15 cellular contexts compared by ENCODE assay signal in the genomic region with DNA sequence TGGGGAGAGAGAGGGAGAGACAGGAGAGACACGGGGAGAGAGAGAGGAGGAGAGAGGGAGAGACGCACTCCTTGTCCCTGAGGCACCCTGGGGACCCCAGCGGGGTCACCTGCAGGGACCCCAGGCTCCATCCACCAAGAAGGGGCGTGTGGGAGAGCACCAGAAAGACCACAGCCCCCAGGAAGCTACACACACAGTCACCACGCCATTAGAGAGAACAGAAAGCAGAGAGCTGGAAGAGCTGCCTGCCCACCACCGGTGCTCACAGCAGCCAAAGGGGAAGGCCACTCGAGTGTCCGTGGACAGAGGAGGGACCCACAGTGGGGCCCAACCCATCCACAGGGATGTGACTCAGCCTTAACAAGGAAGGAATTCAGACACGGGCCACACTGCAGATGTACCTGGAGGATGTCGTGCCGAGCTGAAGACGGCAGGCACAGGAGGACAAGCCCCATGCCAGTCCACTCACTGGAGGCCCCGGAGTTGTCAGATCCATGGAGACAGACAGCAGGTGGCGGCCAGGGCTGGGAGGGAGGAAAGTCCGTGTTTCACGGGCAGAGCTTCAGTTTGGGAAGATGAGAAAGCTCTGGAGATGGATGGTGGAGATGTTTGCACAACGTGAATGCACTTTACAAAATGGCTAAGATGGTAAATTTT. TPM values are rescaled to one million over a fixed set of nuclear protein-coding genes. Genes with fewer than 3 reads are reported as not detected.
DNase-seq lines count a peak whose midpoint lies in the region; ATAC-seq, FAIRE-seq and TF ChIP-seq lines count a peak whose summit lies in the region.
"Had no signal": no experiment of that assay in that cellular context is flagged by ENCODE, and none has a peak within 500 bp of the region (broad histone marks: within the 10 kb centered on the region; RNA-seq: fewer than 3 reads in every experiment).

No MANE protein-coding gene starts in this region.

- POLR2A ChIA-PET in K562 (lab: Yijun Ruan, JAX): no interaction called here

- H3K9me3 ChIP-seq in K562 (replicated peaks; ENCODE audit: control insufficient read depth, insufficient read depth, low read depth, low read length): no peaks in the 10 kb centered on the region

- H3K4me1 Mint-ChIP-seq in naive B cell: peaks cover 4 to 18% (median 12%) of the 10 kb centered on the region in 3 donors

- H3K9me1 ChIP-seq in K562 (ENCODE audit: control insufficient read depth, insufficient read depth, low read length): no peaks in the 10 kb centered on the region

- no peaks in the 10 kb centered on the region; a peak in 1 of 5 replicates for H3K27me3 ChIP-seq in K562 (ENCODE audit: control insufficient read depth in 2 of 2, insufficient read depth in 2 of 2, low read length in 2 of 2)

- intact Hi-C loops in K562 (cut with micrococcal nuclease): no loop called here

- ATAC-seq in K562 (peak; percentile 33; the same call in 1 of the 3 replicates), naive B cell (ENCODE audit: low read depth in 2 of 2) (no peak), HG02981 (IDR thresholded peaks at IDR 0.05; ENCODE audit: unreplicated experiment) (no peak)

- no TSS peak for BruUV-seq in K562 (replicated peaks; lab: Mats Ljungman, UMichigan)

- CTCF ChIA-PET in K562 (lab: Yijun Ruan, JAX; ENCODE audit: low intra/inter-chr PET ratio): interaction anchor here (1.4 kb wide), 1 partner anchor 260 kb away, joined by 4 read pairs; no protein-coding TSS in a partner anchor

- no peaks in the 10 kb centered on the region for H3K79me2 ChIP-seq in K562 (ENCODE audit: control insufficient read depth, insufficient read depth, low read length)

- H3K9ac ChIP-seq in K562 (ENCODE audit: insufficient read depth in 1 of 2, low read depth in 2 of 2, low read length in 2 of 2): no peak overlapping the region

- H3K27ac ChIP-seq in K562 (ENCODE audit: extremely low read depth, low read depth, low read length): no peak overlapping the region

- H3K36me3 ChIP-seq in K562 (ENCODE audit: control insufficient read depth, insufficient read depth, low read length): no peaks in the 10 kb centered on the region

- no peak for FAIRE-seq in K562 (lab: Jason Lieb, UNC)
- FAIRE-seq: A204.1, small intestine had no signal

- TF ChIP-seq RAD21 in K562 (CRISPR knock-in tag; conservative IDR thresholded peaks at IDR 0.05 in 1 of 2, IDR thresholded peaks at IDR 0.05 in 1 of 2): peak in 1 of 2 experiments; percentile 36; a peak in 1 of 4 replicates

- H3K27me3 Mint-ChIP-seq in naive B cell: no peaks in the 10 kb centered on the region

- no peaks in the 10 kb centered on the region; the same call in 1 of the 2 replicates for H4K20me1 ChIP-seq in K562 (replicated peaks; ENCODE audit: control insufficient read depth, insufficient read depth, low read length)

- DNase-seq in NCI-H524 (lab: John Stamatoyannopoulos, UW): peak; percentile 7 to 17
- no peak for DNase-seq in NCI-H524 treated with DMSO at 0.1 percent for 48 hours (lab: John Stamatoyannopoulos, UW)
- DNase-seq in D341Med (ENCODE audit: low spot score): peak; percentile 43
- no peak for DNase-seq in K562 (ENCODE audit: extremely low read depth in 1 of 4, low spot score in 3 of 4)
- DNase-seq in naive B cell: no peak
- no peak for DNase-seq in H4 (ENCODE audit: low spot score)
- no peak for DNase-seq in HuH-7 (ENCODE audit: low spot score)
- DNase-seq: cerebellar nuclear complex, KBM-7, NCI-H1436 treated with DMSO at 0.1 percent for 48 hours, NCI-H774, small intestine, substantia nigra had no signal

- H3K9me3 Mint-ChIP-seq in naive B cell: no peaks in the 10 kb centered on the region

- in situ Hi-C loops in K562 (cut with MboI): loop anchor here (5.0 kb wide), 2 partner anchors 143 to 258 kb away; no protein-coding TSS in a partner anchor

- peaks cover 0 to 13% of the 10 kb centered on the region in 2 experiments; a peak in 2 of 5 replicates for H3K4me1 ChIP-seq in K562 (replicated peaks in 1 of 2; ENCODE audit: control insufficient read depth in 2 of 2, insufficient read depth in 2 of 2, low read length in 2 of 2)

- H3K36me3 Mint-ChIP-seq in naive B cell: no peaks in the 10 kb centered on the region

- no peak for TF ChIP-seq CTCF in K562 (IDR thresholded peaks at IDR 0.05 in 2 of 3, conservative IDR thresholded peaks at IDR 0.05 in 1 of 3; ENCODE audit: insufficient read depth in 2 of 3, low read depth in 1 of 3, low read length in 3 of 3)

- TF ChIP-seq EP300 in K562 (IDR thresholded peaks at IDR 0.05; ENCODE audit: low read length): no peak

- 15% methylated on average over 14 of the region's 17 CpGs for WGBS in K562 (ENCODE audit: insufficient coverage, low coverage, missing lambda C conversion rate)

- H3K27ac Mint-ChIP-seq in naive B cell: peak overlapping the region in 4 of 6 donors; percentile 37 to 54 (median 47)

- no peak overlapping the region for H2AFZ ChIP-seq in K562 (ENCODE audit: low read depth, low read length)

- no peak for TF ChIP-seq POLR2A in K562 (conservative IDR thresholded peaks at IDR 0.05)

- H3K4me3 Mint-ChIP-seq in naive B cell: peak overlapping the region in 1 of 8 donors; percentile 57

- H3K4me3 ChIP-seq in K562: no peak overlapping the region

- no peak overlapping the region for H3K4me2 ChIP-seq in K562 (ENCODE audit: insufficient read depth, low read length)

TF ChIP-seq in K562, 482 proteins besides CTCF, POLR2A, EP300 and RAD21 (continues in another document):
- no peak for TF ChIP-seq SREBF2 (CRISPR knock-in tag; IDR thresholded peaks at IDR 0.05)
- TF ChIP-seq NFE2L1 (tag; IDR thresholded peaks at IDR 0.05; ENCODE audit: borderline replicate concordance, low read depth): no peak
- TF ChIP-seq, protein P1, sequence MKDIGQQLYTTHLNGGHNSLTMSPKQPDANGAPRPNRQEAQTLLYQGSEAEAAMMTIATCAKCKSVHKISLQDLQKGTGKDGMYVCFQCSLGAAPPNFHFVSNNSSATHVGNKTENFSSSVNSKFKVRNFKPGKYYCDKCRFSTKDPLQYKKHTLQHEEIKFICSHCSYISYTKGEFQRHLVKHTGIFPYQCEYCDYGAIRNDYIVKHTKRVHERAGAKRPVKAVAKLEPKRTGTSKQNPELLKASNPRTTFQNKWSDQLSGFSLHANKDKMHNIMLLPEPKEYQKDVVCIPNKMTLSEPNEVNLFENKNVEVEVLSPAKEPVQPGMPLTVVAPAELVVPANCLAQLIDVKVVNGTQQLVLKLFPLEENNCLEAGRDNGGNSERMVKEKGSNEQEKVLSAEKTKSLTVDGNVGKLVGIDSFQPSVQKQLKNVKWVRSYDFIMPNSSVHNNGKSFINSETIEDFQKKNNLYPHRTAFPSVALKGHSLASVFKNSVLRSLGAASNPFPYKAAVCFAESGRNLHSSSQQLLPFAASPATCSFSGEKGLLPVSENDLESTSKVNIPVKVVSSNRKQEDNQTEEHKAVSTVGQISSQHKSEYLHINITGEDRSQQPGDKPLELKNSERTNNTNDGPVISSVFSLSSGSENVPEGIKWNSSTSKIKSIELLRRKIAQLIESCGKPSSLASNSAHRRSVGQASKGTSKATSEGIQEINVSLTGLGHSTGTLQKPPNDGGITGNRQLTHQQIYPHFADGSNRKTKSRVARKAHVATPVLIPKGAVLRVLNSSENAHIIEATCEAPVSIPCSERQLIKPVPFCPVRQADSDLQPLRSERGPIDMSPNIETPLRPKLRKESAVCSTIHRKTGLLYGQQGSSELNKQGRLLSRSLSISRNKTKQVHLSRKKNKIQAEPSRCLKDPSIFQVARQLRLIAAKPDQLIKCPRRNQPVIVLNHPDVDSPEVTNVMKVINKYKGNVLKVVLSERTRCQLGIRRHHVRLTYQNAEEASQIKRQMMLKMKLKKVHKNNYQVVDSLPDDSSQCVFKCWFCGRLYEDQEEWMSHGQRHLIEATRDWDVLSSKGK (CRISPR knock-in tag; IDR thresholded peaks at IDR 0.05): no peak
- no peak for TF ChIP-seq ZNF830 (CRISPR knock-in tag; IDR thresholded peaks at IDR 0.05)
- TF ChIP-seq, protein P2, sequence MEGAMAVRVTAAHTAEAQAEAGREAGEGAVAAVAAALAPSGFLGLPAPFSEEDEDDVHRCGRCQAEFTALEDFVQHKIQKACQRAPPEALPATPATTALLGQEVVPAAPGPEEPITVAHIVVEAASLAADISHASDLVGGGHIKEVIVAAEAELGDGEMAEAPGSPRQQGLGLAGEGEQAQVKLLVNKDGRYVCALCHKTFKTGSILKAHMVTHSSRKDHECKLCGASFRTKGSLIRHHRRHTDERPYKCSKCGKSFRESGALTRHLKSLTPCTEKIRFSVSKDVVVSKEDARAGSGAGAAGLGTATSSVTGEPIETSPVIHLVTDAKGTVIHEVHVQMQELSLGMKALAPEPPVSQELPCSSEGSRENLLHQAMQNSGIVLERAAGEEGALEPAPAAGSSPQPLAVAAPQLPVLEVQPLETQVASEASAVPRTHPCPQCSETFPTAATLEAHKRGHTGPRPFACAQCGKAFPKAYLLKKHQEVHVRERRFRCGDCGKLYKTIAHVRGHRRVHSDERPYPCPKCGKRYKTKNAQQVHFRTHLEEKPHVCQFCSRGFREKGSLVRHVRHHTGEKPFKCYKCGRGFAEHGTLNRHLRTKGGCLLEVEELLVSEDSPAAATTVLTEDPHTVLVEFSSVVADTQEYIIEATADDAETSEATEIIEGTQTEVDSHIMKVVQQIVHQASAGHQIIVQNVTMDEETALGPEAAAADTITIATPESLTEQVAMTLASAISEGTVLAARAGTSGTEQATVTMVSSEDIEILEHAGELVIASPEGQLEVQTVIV (CRISPR knock-in tag; IDR thresholded peaks at IDR 0.05; ENCODE audit: borderline replicate concordance): no peak

RNA-seq across cellular contexts. Expression of gene NFATC1, which starts 11.5 kb away (rescaled TPM):
- total RNA-seq in K562 (2011; cell fraction: chromatin; rRNA removed; ENCODE audit: low replicate concordance): 22.7 and 26.3 TPM in 2 replicates
- total RNA-seq in K562 (2011; cell fraction: nucleolus; rRNA removed): 11.4 and 14.5 TPM in 2 replicates
- total RNA-seq in K562 (2011; cell fraction: nucleoplasm; rRNA removed): 10.2 and 10.4 TPM in 2 replicates
- total RNA-seq in K562 (2014; rRNA removed): 2.5 and 5.3 TPM in 2 replicates
- total RNA-seq in K562 (2014; rRNA removed; fragmentation: Illumina TruSeq; extraction: Trizol): 2.1 and 2.3 TPM in 2 replicates
- 2.2 and 2.8 TPM in 2 replicates for total RNA-seq in K562 (2015; rRNA removed; fragmentation: Illumina TruSeq; extraction: Trizol)
- 13.7 and 16.4 TPM in 2 replicates for total RNA-seq in K562 (2021)
- polyA plus RNA-seq in K562 (2011; rRNA removed): 1.9 and 2.4 TPM in 2 replicates
- polyA plus RNA-seq in K562 (2011; cell fraction: cytosol; rRNA removed): 2.8 and 3.7 TPM in 2 replicates
- polyA plus RNA-seq in K562 (2011; cell fraction: nucleus; rRNA removed): 6.6 and 10.1 TPM in 2 replicates
- polyA plus RNA-seq in K562 (2012): 8.3 and 8.6 TPM in 2 replicates
- 6.1 and 9.6 TPM in 2 replicates for polyA plus RNA-seq in K562 (2014; fragmentation: Illumina TruSeq; extraction: Trizol)
- 1 to 10 TPM; 1.1 to 1.2 TPM for polyA plus RNA-seq in K562 (2014; fragmentation: Nextera tagmentation; extraction: Ambion mirVana)
- 2.6 and 6.3 TPM in 2 replicates for polyA plus RNA-seq in K562 (2014; rRNA removed)
- 2.5 and 4.0 TPM in 2 replicates for polyA minus RNA-seq in K562 (2011; rRNA and poly(A)+ RNA removed)
- 7.3 and 13.0 TPM in 2 replicates for polyA minus RNA-seq in K562 (2011; cell fraction: cytosol; rRNA and poly(A)+ RNA removed)
- 6.7 and 6.9 TPM in 2 replicates for polyA minus RNA-seq in K562 (2011; cell fraction: nucleus; rRNA and poly(A)+ RNA removed)
- 10 to 100 TPM; 35.7 to 77.8 (median 51.1) TPM for polyA plus RNA-seq in naive B cell (ENCODE audit: low read depth in 6 of 6)
- 3.2 and 4.3 TPM in 2 replicates for total RNA-seq in H4 (2014; rRNA removed; shearing (Covaris generic))

Comparison
In these comparisons a context has a peak if more than half of its experiments do, and no peak if none do; other contexts are left out.
1. DNase-seq: peak in NCI-H524 (2 of 2) and D341Med (single experiment); none in NCI-H524 treated with DMSO at 0.1 percent for 48 hours (single experiment), K562 (0 of 4), naive B cell (single experiment), H4 (single experiment) and HuH-7 (single experiment).